ENCODE assay signal across 1 cellular context in genomic region chr14:35362911-35363374, GRCh38.
TF ChIP-seq lines count a peak whose summit lies in the region.

No MANE protein-coding gene starts in this region.

TF ChIP-seq in WTC11, 78 proteins besides CTCF, POLR2A, EP300 and RAD21 (continued from another document):
- no peak for TF ChIP-seq NFYB (CRISPR knock-in tag; conservative IDR thresholded peaks at IDR 0.05; ENCODE audit: low read depth)
- TF ChIP-seq ERG (CRISPR knock-in tag; IDR thresholded peaks at IDR 0.05): no peak
- no peak for TF ChIP-seq ZNF416 (CRISPR knock-in tag; IDR thresholded peaks at IDR 0.05)
- TF ChIP-seq NR1H2 (CRISPR knock-in tag; IDR thresholded peaks at IDR 0.05): no peak
- no peak for TF ChIP-seq E2F4 (CRISPR knock-in tag; IDR thresholded peaks at IDR 0.05; ENCODE audit: borderline replicate concordance, low read depth)
- TF ChIP-seq PREB (CRISPR knock-in tag; IDR thresholded peaks at IDR 0.05; ENCODE audit: borderline replicate concordance): no peak
- TF ChIP-seq OVOL2 (CRISPR knock-in tag; IDR thresholded peaks at IDR 0.05; ENCODE audit: borderline replicate concordance): no peak
- TF ChIP-seq MXD4 (CRISPR knock-in tag; IDR thresholded peaks at IDR 0.05; ENCODE audit: borderline replicate concordance): no peak
- TF ChIP-seq TEAD4 (CRISPR knock-in tag; IDR thresholded peaks at IDR 0.05): no peak
- no peak for TF ChIP-seq MYBL2 (CRISPR knock-in tag; IDR thresholded peaks at IDR 0.05)
- TF ChIP-seq RORB (CRISPR knock-in tag; IDR thresholded peaks at IDR 0.05): no peak
- TF ChIP-seq NFATC4 (CRISPR knock-in tag; IDR thresholded peaks at IDR 0.05): no peak
- TF ChIP-seq KAT7 (CRISPR knock-in tag; IDR thresholded peaks at IDR 0.05; ENCODE audit: borderline replicate concordance): no peak
- TF ChIP-seq USF2 (CRISPR knock-in tag; IDR thresholded peaks at IDR 0.05): no peak
